ENCODE assay signal across 2 cellular contexts in the genomic region with DNA sequence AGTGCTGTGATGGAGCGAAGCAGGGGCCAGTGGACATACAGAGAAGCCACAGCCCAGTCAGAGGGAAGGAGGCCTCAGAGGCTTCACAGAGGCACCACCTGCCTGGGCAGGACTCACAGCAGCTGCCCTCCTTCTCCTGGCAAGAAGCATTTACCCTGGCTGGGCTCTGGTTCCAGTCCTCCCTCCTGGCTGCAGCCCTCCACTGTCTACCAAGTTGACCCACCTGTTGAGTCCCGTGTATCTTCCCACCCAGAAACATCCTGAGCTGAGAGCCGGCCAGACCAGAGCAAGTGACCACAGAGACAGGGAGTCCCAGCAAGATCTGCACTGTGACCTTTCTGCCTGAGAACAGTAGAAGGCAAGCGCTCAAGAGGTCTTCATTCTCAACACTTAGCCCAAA.
TF ChIP-seq lines count a peak whose summit lies in the region.

No MANE protein-coding gene starts in this region.

TF ChIP-seq in HEK293, 187 proteins besides CTCF, POLR2A, EP300 and RAD21 (continued from another document):
- TF ChIP-seq ZNF37A (tag by site-specific recombination; IDR thresholded peaks at IDR 0.05) (no peak), ZNF549 (tag by site-specific recombination; IDR thresholded peaks at IDR 0.05) (no peak)

TF ChIP-seq in K562, 482 proteins besides CTCF, POLR2A, EP300 and RAD21 (continued from another document):
- TF ChIP-seq, protein P1, sequence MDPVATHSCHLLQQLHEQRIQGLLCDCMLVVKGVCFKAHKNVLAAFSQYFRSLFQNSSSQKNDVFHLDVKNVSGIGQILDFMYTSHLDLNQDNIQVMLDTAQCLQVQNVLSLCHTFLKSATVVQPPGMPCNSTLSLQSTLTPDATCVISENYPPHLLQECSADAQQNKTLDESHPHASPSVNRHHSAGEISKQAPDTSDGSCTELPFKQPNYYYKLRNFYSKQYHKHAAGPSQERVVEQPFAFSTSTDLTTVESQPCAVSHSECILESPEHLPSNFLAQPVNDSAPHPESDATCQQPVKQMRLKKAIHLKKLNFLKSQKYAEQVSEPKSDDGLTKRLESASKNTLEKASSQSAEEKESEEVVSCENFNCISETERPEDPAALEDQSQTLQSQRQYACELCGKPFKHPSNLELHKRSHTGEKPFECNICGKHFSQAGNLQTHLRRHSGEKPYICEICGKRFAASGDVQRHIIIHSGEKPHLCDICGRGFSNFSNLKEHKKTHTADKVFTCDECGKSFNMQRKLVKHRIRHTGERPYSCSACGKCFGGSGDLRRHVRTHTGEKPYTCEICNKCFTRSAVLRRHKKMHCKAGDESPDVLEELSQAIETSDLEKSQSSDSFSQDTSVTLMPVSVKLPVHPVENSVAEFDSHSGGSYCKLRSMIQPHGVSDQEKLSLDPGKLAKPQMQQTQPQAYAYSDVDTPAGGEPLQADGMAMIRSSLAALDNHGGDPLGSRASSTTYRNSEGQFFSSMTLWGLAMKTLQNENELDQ (CRISPR knock-in tag; IDR thresholded peaks at IDR 0.05; ENCODE audit: borderline replicate concordance), result no peak
